In the genomic region with DNA sequence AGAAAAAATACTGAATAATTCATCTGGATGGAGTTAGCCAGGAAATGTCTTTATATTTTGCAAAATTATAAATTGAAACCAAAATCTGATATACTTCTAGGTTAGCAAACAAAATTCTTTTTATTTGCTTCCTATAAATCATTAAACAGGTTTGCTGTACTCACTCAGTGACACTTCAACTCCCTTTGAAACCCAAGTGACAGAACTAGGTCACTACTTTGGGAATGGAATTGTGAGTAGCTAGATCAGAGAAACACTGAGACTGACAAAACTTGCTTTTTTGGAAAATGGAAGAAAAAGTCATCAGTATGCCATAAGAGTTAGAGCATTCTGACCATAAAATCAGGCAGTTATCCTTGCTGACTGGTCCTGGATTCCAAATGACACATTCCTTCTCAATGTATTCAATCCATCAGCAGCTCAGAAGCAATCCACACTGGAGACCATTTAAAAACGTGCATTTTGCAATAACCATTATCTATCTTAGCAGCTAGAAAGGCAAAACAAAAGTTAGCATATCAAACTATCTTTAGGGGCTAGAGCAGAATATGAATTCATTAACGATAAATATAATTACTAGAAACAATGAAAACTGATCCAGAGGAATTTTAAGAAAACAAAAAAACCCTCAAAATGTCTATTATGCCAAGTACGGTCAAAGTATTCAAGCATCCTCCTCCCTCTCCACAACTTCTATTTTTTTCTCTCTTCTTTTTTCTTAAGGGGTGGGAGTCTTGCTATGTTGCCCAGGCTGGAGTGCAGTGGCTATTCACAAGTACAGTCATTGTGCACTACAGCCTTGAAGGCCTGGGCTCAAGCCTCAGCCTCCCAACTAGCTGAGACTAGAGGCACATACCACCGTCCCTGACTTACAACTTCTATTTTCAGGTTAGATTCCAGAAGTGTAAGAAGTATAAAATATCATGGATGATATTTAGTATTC, we compare ENCODE assay signal across 13 cellular contexts.
DNase-seq lines count a peak whose midpoint lies in the region; ATAC-seq, FAIRE-seq and TF ChIP-seq lines count a peak whose summit lies in the region.
"Had no signal": no experiment of that assay in that cellular context is flagged by ENCODE, and none has a peak within 500 bp of the region (broad histone marks: within the 10 kb centered on the region; RNA-seq: fewer than 3 reads in every experiment).

No MANE protein-coding gene starts in this region.

- H3K4me2 ChIP-seq in HepG2 (ENCODE audit: low read depth, low read length): no peak overlapping the region

- H3K9ac ChIP-seq in HepG2 (ENCODE audit: insufficient read depth, low read depth, low read length): no peak overlapping the region

- POLR2A ChIA-PET in AG04449 (lab: Yijun Ruan, JAX): interaction anchor here (1.0 kb wide), 1 partner anchor 84 kb away, joined by 4 read pairs; no protein-coding TSS in a partner anchor
- POLR2A ChIA-PET in HepG2 (lab: Yijun Ruan, JAX): no interaction called here

- intact Hi-C loops in HepG2 (cut with micrococcal nuclease; ENCODE audit: unreplicated experiment): no loop called here

- no peaks in the 10 kb centered on the region for H3K27me3 ChIP-seq in bronchial epithelial cell (ENCODE audit: control insufficient read depth, insufficient read depth, low read length)
- H3K27me3 ChIP-seq in HepG2 (ENCODE audit: control insufficient read depth in 1 of 2, insufficient read depth in 2 of 2, low read length in 2 of 2): no peaks in the 10 kb centered on the region
- H3K27me3 ChIP-seq: gastrocnemius medialis, tibial artery had no signal

- FAIRE-seq in bronchial epithelial cell (lab: Jason Lieb, UNC) (no peak), HepG2 (lab: Jason Lieb, UNC) (no peak)

- no peak for TF ChIP-seq CTCF in AG04449 (IDR thresholded peaks at IDR 0.05; ENCODE audit: insufficient read depth, low read length, missing control alignments)
- TF ChIP-seq CTCF in bronchial epithelial cell (IDR thresholded peaks at IDR 0.05; ENCODE audit: insufficient read depth, low read length, severe bottlenecking): no peak
- TF ChIP-seq CTCF in HepG2 (CRISPR knock-in tag; IDR thresholded peaks at IDR 0.05): no peak

- no peak overlapping the region for H2AFZ ChIP-seq in HepG2 (ENCODE audit: low read length)

- CTCF ChIA-PET in AG04449 (lab: Yijun Ruan, JAX) (interaction anchor here (0.6 to 3.6 kb wide), 4 partner anchors 99 to 256 kb away, joined by 3 to 17 read pairs (median 3); no protein-coding TSS in a partner anchor), HepG2 (lab: Yijun Ruan, JAX; ENCODE audit: low intra/inter-chr PET ratio, low total read pairs) (no interaction called here)

- H3K27ac ChIP-seq in HepG2 (ENCODE audit: extremely low read length, insufficient read depth, low read length): no peak overlapping the region
- H3K27ac ChIP-seq: C4-2B, gastrocnemius medialis, tibial artery had no signal

- WGBS in HepG2 (ENCODE audit: low lambda C conversion rate): 92% methylated on average over 4 of the region's 4 CpGs

- no peak for TF ChIP-seq EP300 in HepG2 (IDR thresholded peaks at IDR 0.05; ENCODE audit: low read depth in 2 of 2, low read length in 2 of 2)
- TF ChIP-seq EP300 in HepG2 (CRISPR knock-in tag; IDR thresholded peaks at IDR 0.05; ENCODE audit: borderline replicate concordance): no peak

- no peak overlapping the region for H3K4me3 ChIP-seq in AG04449 (ENCODE audit: low read depth, low read length)
- no peak overlapping the region for H3K4me3 ChIP-seq in bronchial epithelial cell (ENCODE audit: low read depth, low read length)
- H3K4me3 ChIP-seq in HepG2 (replicated peaks in 1 of 3; ENCODE audit: insufficient read depth in 1 of 3, low read depth in 2 of 3, low read length in 3 of 3): no peak overlapping the region
- H3K4me3 ChIP-seq: gastrocnemius medialis, tibial artery had no signal

- no peak for TF ChIP-seq POLR2A in HepG2 (IDR thresholded peaks at IDR 0.05; ENCODE audit: insufficient read depth in 1 of 2, low read depth in 2 of 2, low read length in 2 of 2)

- in situ Hi-C loops in HepG2 (cut with HindIII; ENCODE audit: extremely low pct_ligation_motif_present, low pct_unique_long_range_greater_than_20kb): no loop called here

- peaks cover 11% of the 10 kb centered on the region for H3K4me1 ChIP-seq in HepG2 (ENCODE audit: insufficient read depth, low read length)
- H3K4me1 ChIP-seq: tibial artery had no signal

- H3K36me3 ChIP-seq in bronchial epithelial cell (ENCODE audit: control insufficient read depth, insufficient read depth, low read length) (peaks cover 4% of the 10 kb centered on the region), HepG2 (replicated peaks in 1 of 2; ENCODE audit: control insufficient read depth in 1 of 2, insufficient read depth in 2 of 2, low read length in 2 of 2) (peaks cover 8 to 30% of the 10 kb centered on the region in 2 experiments)

- no peaks in the 10 kb centered on the region for H3K9me3 ChIP-seq in HepG2 (ENCODE audit: low read length)
- H3K9me3 ChIP-seq: gastrocnemius medialis, tibial artery had no signal

- DNase-seq in AG04449 (ENCODE audit: low read depth, low spot score) (peak; percentile 28), HT-29 (ENCODE audit: low spot score) (peak; percentile 51), bronchial epithelial cell (ENCODE audit: low read depth) (peak; percentile 25), HepG2 (ENCODE audit: low spot score) (no peak), nucleus accumbens (lab: John Stamatoyannopoulos, UW) (no peak), ecto neural progenitor cell (ENCODE audit: low spot score) (no peak), NCI-H526 (lab: John Stamatoyannopoulos, UW) (no peak)
- DNase-seq: gastrocnemius medialis, NCI-H446 treated with DMSO at 0.1 percent for 48 hours, tibial artery had no signal

- no TSS peak for BruUV-seq in HepG2 (replicated peaks; lab: Mats Ljungman, UMichigan)

- no peaks in the 10 kb centered on the region for H3K79me2 ChIP-seq in HepG2 (ENCODE audit: insufficient read depth, low read length)

- no peaks in the 10 kb centered on the region for H4K20me1 ChIP-seq in HepG2 (ENCODE audit: insufficient read depth, low read length)

- TF ChIP-seq RAD21 in HepG2 (CRISPR knock-in tag; IDR thresholded peaks at IDR 0.05): no peak

- peak; percentile 48; the same call in 2 of the 3 replicates for ATAC-seq in HepG2
- ATAC-seq in HG02763 (IDR thresholded peaks at IDR 0.05; ENCODE audit: unreplicated experiment): no peak
- ATAC-seq: Right ventricle myocardium inferior had no signal

TF ChIP-seq in HepG2, 621 proteins besides CTCF, POLR2A, EP300 and RAD21:
- TF ChIP-seq, protein P1, sequence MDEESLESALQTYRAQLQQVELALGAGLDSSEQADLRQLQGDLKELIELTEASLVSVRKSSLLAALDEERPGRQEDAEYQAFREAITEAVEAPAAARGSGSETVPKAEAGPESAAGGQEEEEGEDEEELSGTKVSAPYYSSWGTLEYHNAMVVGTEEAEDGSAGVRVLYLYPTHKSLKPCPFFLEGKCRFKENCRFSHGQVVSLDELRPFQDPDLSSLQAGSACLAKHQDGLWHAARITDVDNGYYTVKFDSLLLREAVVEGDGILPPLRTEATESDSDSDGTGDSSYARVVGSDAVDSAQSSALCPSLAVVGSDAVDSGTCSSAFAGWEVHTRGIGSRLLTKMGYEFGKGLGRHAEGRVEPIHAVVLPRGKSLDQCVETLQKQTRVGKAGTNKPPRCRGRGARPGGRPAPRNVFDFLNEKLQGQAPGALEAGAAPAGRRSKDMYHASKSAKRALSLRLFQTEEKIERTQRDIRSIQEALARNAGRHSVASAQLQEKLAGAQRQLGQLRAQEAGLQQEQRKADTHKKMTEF (CRISPR knock-in tag; IDR thresholded peaks at IDR 0.05): no peak
- peak; percentile 79 for TF ChIP-seq ZNF121 (CRISPR knock-in tag; IDR thresholded peaks at IDR 0.05)

Comparison
In these comparisons a context has a peak if more than half of its experiments do, and no peak if none do; other contexts are left out.
1. DNase-seq: peak in AG04449 (single experiment), HT-29 (single experiment) and bronchial epithelial cell (single experiment); none in HepG2 (single experiment), nucleus accumbens (0 of 56), ecto neural progenitor cell (single experiment) and NCI-H526 (0 of 2).